ENCODE assay signal across 17 cellular contexts in the genomic region with DNA sequence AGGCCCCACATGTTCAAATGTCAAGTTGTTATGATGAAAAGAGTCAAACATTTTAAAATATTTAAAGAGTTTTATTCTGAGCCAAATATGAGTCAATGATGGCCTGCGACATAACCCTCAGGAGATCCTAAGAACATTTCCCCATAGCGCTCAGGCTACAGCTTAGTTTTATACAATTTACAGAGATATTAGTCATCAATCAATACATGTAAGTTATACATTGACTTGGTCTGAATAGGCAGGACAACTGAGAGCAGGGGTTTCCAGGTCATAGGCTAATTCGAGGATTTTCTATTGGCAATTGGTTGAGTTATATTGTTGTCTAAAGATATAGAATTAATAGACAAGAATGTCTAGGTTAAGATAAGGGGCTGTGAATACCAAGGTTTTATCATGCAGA. TPM values are rescaled to one million over a fixed set of nuclear protein-coding genes. Genes with fewer than 3 reads are reported as not detected.
DNase-seq lines count a peak whose midpoint lies in the region; FAIRE-seq and TF ChIP-seq lines count a peak whose summit lies in the region.
"Not testable (repeated sequence)": the region's sequence is repeated elsewhere in the genome, so short reads cannot be mapped to it uniquely, and the experiment has no call there.
"Had no signal": no experiment of that assay in that cellular context is flagged by ENCODE, and none has a peak within 500 bp of the region (broad histone marks: within the 10 kb centered on the region; RNA-seq: fewer than 3 reads in every experiment).

No MANE protein-coding gene starts in this region.

- not testable (repeated sequence) for H3K4me1 ChIP-seq in HUES48 (ENCODE audit: control insufficient read depth, insufficient read depth, low read length)
- peaks cover 14% of the 10 kb centered on the region for H3K4me1 ChIP-seq in hepatocyte (ENCODE audit: insufficient read depth)

- not testable (repeated sequence) for H3K9me3 Mint-ChIP-seq in Calu3 (ENCODE audit: low read depth, unreplicated experiment); type B pancreatic cell
- peaks cover 40% of the 10 kb centered on the region for H3K9me3 Mint-ChIP-seq in progenitor cell of endocrine pancreas (ENCODE audit: low read depth)

- H3K9ac ChIP-seq in HUES48 (ENCODE audit: low read depth, low read length): not testable (repeated sequence)

- H3K27ac ChIP-seq in HUES48 (ENCODE audit: low read depth, low read length) (peak overlapping the region; percentile 51), VCaP (peak overlapping the region; percentile 61; the same call in 1 of the 2 replicates), hepatocyte (peak overlapping the region; percentile 91)

- H3K4me3 ChIP-seq in HUES48 (ENCODE audit: low read depth, low read length); hepatocyte: not testable (repeated sequence)

- BruUV-seq in Calu3 (replicated peaks; lab: Mats Ljungman, UMichigan): not testable (repeated sequence)

- H3K9me3 ChIP-seq in HUES48 (ENCODE audit: control insufficient read depth, insufficient read depth, low read length); hepatocyte (ENCODE audit: low read depth): not testable (repeated sequence)

- H3K27me3 Mint-ChIP-seq in Calu3 (ENCODE audit: unreplicated experiment); progenitor cell of endocrine pancreas; type B pancreatic cell: not testable (repeated sequence)

- not testable (repeated sequence) for H3K27me3 ChIP-seq in HUES48 (ENCODE audit: control insufficient read depth, insufficient read depth, low read length); hepatocyte

- H3K27ac Mint-ChIP-seq in Calu3 (ENCODE audit: unreplicated experiment): peak overlapping the region; percentile 63
- peak overlapping the region; percentile 45 for H3K27ac Mint-ChIP-seq in progenitor cell of endocrine pancreas
- H3K27ac Mint-ChIP-seq in type B pancreatic cell: peak overlapping the region; percentile 11

- not testable (repeated sequence) for H3K4me3 Mint-ChIP-seq in Calu3 (ENCODE audit: low read depth, unreplicated experiment); progenitor cell of endocrine pancreas (ENCODE audit: low read depth); type B pancreatic cell

- DNase-seq in Calu3: peak; percentile 9
- not testable (repeated sequence) for DNase-seq in hepatocyte (ENCODE audit: low spot score); progenitor cell of endocrine pancreas (ENCODE audit: low spot score, unreplicated experiment); type B pancreatic cell (ENCODE audit: extremely low spot score, unreplicated experiment)
- peak; percentile 32 for DNase-seq in mucosa of gallbladder (ENCODE audit: low spot score)

- CTCF ChIA-PET in Calu3 (lab: Charles Lee): interaction anchor here (1.1 kb wide), 1 partner anchor 61 kb away, joined by 4 read pairs; no protein-coding TSS in a partner anchor

- H3K9me2 ChIP-seq in hepatocyte (replicated peaks; ENCODE audit: insufficient read depth): not testable (repeated sequence)

- WGBS in hepatocyte (ENCODE audit: low lambda C conversion rate, missing lambda C conversion rate): 51% methylated on average over 3 of the region's 3 CpGs

- peak overlapping the region; percentile 49 for H3K4me2 ChIP-seq in hepatocyte

- H3K36me3 ChIP-seq in HUES48 (ENCODE audit: control insufficient read depth, insufficient read depth, low read length); hepatocyte (replicated peaks; ENCODE audit: insufficient read depth, low read depth): not testable (repeated sequence)

- intact Hi-C loops in Calu3 (cut with micrococcal nuclease; ENCODE audit: unreplicated experiment): not testable (repeated sequence)

- FAIRE-seq in endometrium (lab: Jason Lieb, UNC): peak; percentile 53

- TF ChIP-seq CTCF in Calu3 (IDR thresholded peaks at IDR 0.05; ENCODE audit: unreplicated experiment); VCaP (conservative IDR thresholded peaks at IDR 0.05); hepatocyte (IDR thresholded peaks at IDR 0.05; ENCODE audit: poor library complexity); progenitor cell of endocrine pancreas (IDR thresholded peaks at IDR 0.05; ENCODE audit: unreplicated experiment); type B pancreatic cell (conservative IDR thresholded peaks at IDR 0.05): not testable (repeated sequence)

- H3K4me1 Mint-ChIP-seq in Calu3 (ENCODE audit: low read depth, unreplicated experiment) (peaks cover 24% of the 10 kb centered on the region), progenitor cell of endocrine pancreas (ENCODE audit: low read depth) (peaks cover 14% of the 10 kb centered on the region)
- H3K4me1 Mint-ChIP-seq in type B pancreatic cell (ENCODE audit: unreplicated experiment): not testable (repeated sequence)

- not testable (repeated sequence) for H2AFZ ChIP-seq in hepatocyte

- H3K79me2 ChIP-seq in hepatocyte: not testable (repeated sequence)

- H3K36me3 Mint-ChIP-seq in Calu3 (ENCODE audit: insufficient read depth, unreplicated experiment); type B pancreatic cell: not testable (repeated sequence)
- H3K36me3 Mint-ChIP-seq in progenitor cell of endocrine pancreas (ENCODE audit: insufficient read depth): peaks cover 16% of the 10 kb centered on the region

- not testable (repeated sequence) for H4K20me1 ChIP-seq in hepatocyte (ENCODE audit: insufficient read depth, poor library complexity, severe bottlenecking)

RNA-seq across cellular contexts. Expression of a gene that starts 26.2 kb away (rescaled TPM):
- total RNA-seq in Calu3 (2022) (not detected in 2 replicates), hepatocyte (17.1 and 19.5 TPM in 2 replicates), mucosa of gallbladder (26.2 TPM), progenitor cell of endocrine pancreas (0.93 and 1.2 TPM in 2 replicates), type B pancreatic cell (ENCODE audit: low replicate concordance) (0.56 and 1.2 TPM in 2 replicates)
- 1.2 and 3.2 TPM in 2 replicates for polyA plus RNA-seq in hepatocyte
- total RNA-seq: A673; CD4-positive, alpha-beta memory T cell; CD4-positive, CD25-positive, alpha-beta regulatory T cell; CD8-positive, alpha-beta memory T cell; Daoy; G401; GM12878 had no signal
- polyA plus RNA-seq: AG04450; CD14-positive monocyte; CD4-positive, alpha-beta memory T cell; CD4-positive, CD25-positive, alpha-beta regulatory T cell; CD8-positive, alpha-beta memory T cell; GM12878 had no signal

RNA-seq across cellular contexts. Expression of a gene that starts 39.5 kb away (rescaled TPM):
- not detected in 2 replicates for total RNA-seq in Calu3 (2022)
- total RNA-seq in hepatocyte: 0.73 and 1.0 TPM in 2 replicates
- 0.62 TPM in 1 of 2 replicates, not detected in the other for polyA plus RNA-seq in hepatocyte
- 83.4 TPM for total RNA-seq in mucosa of gallbladder
- not detected in 2 replicates for total RNA-seq in progenitor cell of endocrine pancreas
- not detected in 2 replicates for total RNA-seq in type B pancreatic cell (ENCODE audit: low replicate concordance)
- total RNA-seq: A673; CD4-positive, alpha-beta memory T cell; CD4-positive, CD25-positive, alpha-beta regulatory T cell; CD8-positive, alpha-beta memory T cell; Daoy; G401; GM12878 had no signal
- polyA plus RNA-seq: AG04450; CD14-positive monocyte; CD4-positive, alpha-beta memory T cell; CD4-positive, CD25-positive, alpha-beta regulatory T cell; CD8-positive, alpha-beta memory T cell; GM12878 had no signal

Comparison
In these comparisons a context has a peak if more than half of its experiments do, and no peak if none do; other contexts are left out.
1. H3K27ac Mint-ChIP-seq: peak in every context shown above with its lines; median percentile 63 in Calu3; 45 in progenitor cell of endocrine pancreas; 11 in type B pancreatic cell.
2. RNA of a gene that starts 39.5 kb away (total RNA-seq): 83.4 TPM in mucosa of gallbladder (single experiment); 0.73 to 1.0 TPM in hepatocyte, not detected in type B pancreatic cell, not detected in Calu3 and not detected in progenitor cell of endocrine pancreas; every median in the first group is over 10 times any median in the second.
3. Peak in every context shown above with its lines, with median percentiles within 50 percentile points of each other: H3K27ac ChIP-seq.